ENCODE assay signal across 6 cellular contexts in the genomic region with DNA sequence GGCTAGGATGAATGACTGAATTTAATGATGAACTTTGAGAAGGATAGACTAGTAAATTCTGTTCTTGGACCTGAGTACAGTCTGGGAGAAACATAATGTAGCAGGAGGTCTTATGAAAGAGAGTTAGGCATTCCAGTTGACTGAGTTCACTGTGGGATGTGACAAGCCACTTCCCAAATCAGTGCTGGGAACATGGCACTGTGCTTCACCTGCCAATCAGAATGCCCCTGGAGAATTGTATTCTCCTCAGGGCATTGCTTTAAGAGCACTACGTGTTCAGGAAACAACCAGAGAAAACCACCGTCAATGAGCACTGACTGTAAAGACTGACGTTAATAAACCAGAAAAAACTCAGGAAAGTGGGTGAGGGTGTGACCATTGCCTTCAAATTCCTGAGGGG. TPM values are rescaled to one million over a fixed set of nuclear protein-coding genes. Genes with fewer than 3 reads are reported as not detected.
DNase-seq lines count a peak whose midpoint lies in the region; ATAC-seq and TF ChIP-seq lines count a peak whose summit lies in the region.

No MANE protein-coding gene starts in this region.

- H3K27me3 Mint-ChIP-seq in central memory CD8-positive, alpha-beta T cell = no peaks in the 10 kb centered on the region
- H3K27me3 Mint-ChIP-seq in progenitor cell of endocrine pancreas = peaks cover 6% of the 10 kb centered on the region

- H2AK5ac ChIP-seq in IMR-90 (ENCODE audit: low read depth, low read length) = peak overlapping the region; percentile 20; the same call in 1 of the 2 replicates

- no peak overlapping the region for H4K8ac ChIP-seq in IMR-90 (ENCODE audit: low read depth in 2 of 2, low read length in 2 of 2)

- H3K4me3 Mint-ChIP-seq in central memory CD8-positive, alpha-beta T cell = peak overlapping the region; percentile 91
- H3K4me3 Mint-ChIP-seq in progenitor cell of endocrine pancreas (ENCODE audit: low read depth) = peak overlapping the region; percentile 85

- peak overlapping the region; percentile 78; the same call in 1 of the 2 replicates for H3K4me3 ChIP-seq in IMR-90 (ENCODE audit: insufficient read depth, low read depth, low read length)

- CTCF ChIA-PET in IMR-90 (lab: Yijun Ruan, JAX) = interaction anchor here (0.8 to 3.1 kb wide), 5 partner anchors 11 to 131 kb away, joined by 3 to 19 read pairs (median 3); no protein-coding TSS in a partner anchor

- H3K14ac ChIP-seq in IMR-90 (replicated peaks; ENCODE audit: low read depth, low read length) = peak overlapping the region; percentile 94; the same call in 1 of the 2 replicates

- no peak overlapping the region for H3K27ac ChIP-seq in IMR-90 (ENCODE audit: insufficient read depth, low read length)

- peaks cover 6% of the 10 kb centered on the region for H3K9me1 ChIP-seq in IMR-90 (ENCODE audit: insufficient read depth, low read length)

- peak overlapping the region; percentile 70 for H3K4me2 ChIP-seq in IMR-90 (ENCODE audit: low read depth, low read length)

- H3K56ac ChIP-seq in IMR-90 (ENCODE audit: extremely low read depth, insufficient read depth, low read length) = 0 out of 2 replicates have a peak overlapping the region, but pooled peaks have one; percentile 80

- H3K23ac ChIP-seq in IMR-90 (ENCODE audit: low read depth, low read length) = peak overlapping the region; percentile 78; the same call in 1 of the 2 replicates

- no peak overlapping the region; the same call in 1 of the 2 replicates for H4K91ac ChIP-seq in IMR-90 (ENCODE audit: insufficient read depth, low read depth, low read length)

- peaks cover 11% of the 10 kb centered on the region for H3K36me3 ChIP-seq in IMR-90 (ENCODE audit: control insufficient read depth, insufficient read depth, low read length)

- no peak overlapping the region for H2AFZ ChIP-seq in IMR-90 (replicated peaks; ENCODE audit: low read length, poor library complexity)

- peak overlapping the region; percentile 87 for H2BK5ac ChIP-seq in IMR-90 (ENCODE audit: low read depth, low read length, poor library complexity, severe bottlenecking)

- no peak for TF ChIP-seq RAD21 in IMR-90 (IDR thresholded peaks at IDR 0.05; ENCODE audit: low read length)

- peak overlapping the region; percentile 5; the same call in 1 of the 3 replicates for H2BK15ac ChIP-seq in IMR-90 (ENCODE audit: low read depth, low read length)

- TF ChIP-seq POLR2A in IMR-90 (IDR thresholded peaks at IDR 0.05; ENCODE audit: low read depth, low read length) = no peak

- H3K18ac ChIP-seq in IMR-90 (ENCODE audit: low read depth, low read length) = no peak overlapping the region

- peaks cover 10% of the 10 kb centered on the region for H3K4me1 ChIP-seq in IMR-90 (ENCODE audit: control insufficient read depth, insufficient read depth, low read length)

- dilution Hi-C loops in IMR-90 (cut with HindIII; ENCODE audit: low sequenced_read_pairs, unreplicated experiment) = no loop called here

- DNase-seq in IMR-90 (peak; percentile 49), progenitor cell of endocrine pancreas (ENCODE audit: low spot score, unreplicated experiment) (no peak), GM13976 (ENCODE audit: low spot score) (no peak), kidney glomerular epithelial cell (lab: John Stamatoyannopoulos, UW) (no peak)
- no peak for DNase-seq in central memory CD8-positive, alpha-beta T cell (ENCODE audit: low spot score in 2 of 2)
- no peak for DNase-seq in stimulated activated CD4-positive, alpha-beta T cell treated with anti-CD3 and anti-CD28 coated beads, Interleukin-15, amount 100 ng/mL, for 24 hours

- H3K4ac ChIP-seq in IMR-90 (ENCODE audit: low read depth, low read length) = peak overlapping the region; percentile 92; the same call in 1 of the 2 replicates

- H3K4me1 Mint-ChIP-seq in central memory CD8-positive, alpha-beta T cell = peaks cover 72% of the 10 kb centered on the region
- peaks cover 15% of the 10 kb centered on the region for H3K4me1 Mint-ChIP-seq in progenitor cell of endocrine pancreas (ENCODE audit: low read depth)

- no peak overlapping the region for H2AK9ac ChIP-seq in IMR-90 (replicated peaks; ENCODE audit: low read depth, low read length, poor library complexity)

- no TSS peak for BruUV-seq in IMR-90 (replicated peaks; lab: Mats Ljungman, UMichigan)

- peaks cover 3% of the 10 kb centered on the region; the same call in 1 of the 2 replicates for H4K20me1 ChIP-seq in IMR-90 (ENCODE audit: insufficient read depth, low read length)

- H3K27me3 ChIP-seq in IMR-90 (ENCODE audit: control insufficient read depth, insufficient read depth, low read length) = no peaks in the 10 kb centered on the region

- H3K9me3 ChIP-seq in IMR-90 (ENCODE audit: control insufficient read depth, insufficient read depth, low read length) = no peaks in the 10 kb centered on the region

- H3K9me3 Mint-ChIP-seq in central memory CD8-positive, alpha-beta T cell = no peaks in the 10 kb centered on the region
- H3K9me3 Mint-ChIP-seq in progenitor cell of endocrine pancreas (ENCODE audit: low read depth) = no peaks in the 10 kb centered on the region

- peaks cover 22 to 53% of the 10 kb centered on the region in 2 experiments; a peak in 3 of 4 replicates for H3K79me1 ChIP-seq in IMR-90 (ENCODE audit: low read depth in 1 of 2, low read length in 2 of 2)

- POLR2A ChIA-PET in IMR-90 (lab: Charles Lee; ENCODE audit: unreplicated experiment) = no interaction called here

- peaks cover 44% of the 10 kb centered on the region for H3K36me3 Mint-ChIP-seq in central memory CD8-positive, alpha-beta T cell (ENCODE audit: insufficient read depth)
- peaks cover 9% of the 10 kb centered on the region for H3K36me3 Mint-ChIP-seq in progenitor cell of endocrine pancreas (ENCODE audit: insufficient read depth)

- peak overlapping the region; percentile 85; the same call in 1 of the 2 replicates for H3K9ac ChIP-seq in IMR-90 (ENCODE audit: low read depth, low read length)

- H2BK20ac ChIP-seq in IMR-90 (ENCODE audit: low read depth, low read length) = peak overlapping the region; percentile 18; the same call in 1 of the 2 replicates

- H4K5ac ChIP-seq in IMR-90 (ENCODE audit: low read depth, low read length) = no peak overlapping the region

- 79% methylated on average over 3 of the region's 3 CpGs; no CpG with 5 or more reads in 1 of the 2 experiments for WGBS in IMR-90 (ENCODE audit: extremely low coverage in 2 of 2, insufficient read length in 1 of 2), 2 experiments

- TF ChIP-seq CTCF in IMR-90 (conservative IDR thresholded peaks at IDR 0.05; ENCODE audit: low read depth, low read length) (no peak), progenitor cell of endocrine pancreas (IDR thresholded peaks at IDR 0.05; ENCODE audit: unreplicated experiment) (no peak), GM13976 (IDR thresholded peaks at IDR 0.05; ENCODE audit: borderline replicate concordance, control extremely low read depth, extremely low read depth, insufficient read depth, missing control alignments) (no peak)

- in situ Hi-C loops in IMR-90 (cut with MboI; ENCODE audit: low sequenced_read_pairs) = loop anchor here (10.0 kb wide), 1 partner anchor 155 kb away; no protein-coding TSS in a partner anchor
- in situ Hi-C loops in GM13976 (cut with MboI; ENCODE audit: low sequenced_read_pairs, unreplicated experiment) = no loop called here

- intact Hi-C loops in IMR-90 (cut with micrococcal nuclease) = loop anchor here (5.0 to 10.0 kb wide), 4 partner anchors 33 to 175 kb away; a partner anchor contains a TSS

- ATAC-seq in IMR-90 (ENCODE audit: low read depth) = no peak
- ATAC-seq in central memory CD8-positive, alpha-beta T cell (replicated peaks; ENCODE audit: extremely low read depth, poor library complexity, severe bottlenecking) = no peak

- H3K27ac Mint-ChIP-seq in central memory CD8-positive, alpha-beta T cell (ENCODE audit: low read depth) = peak overlapping the region; percentile 100
- peak overlapping the region; percentile 98 for H3K27ac Mint-ChIP-seq in progenitor cell of endocrine pancreas

- H2BK120ac ChIP-seq in IMR-90 (ENCODE audit: low read depth, low read length) = no peak overlapping the region

TF ChIP-seq in IMR-90, 13 proteins besides CTCF, POLR2A, EP300 and RAD21 (continues in another document):
- no peak for TF ChIP-seq BHLHE40 (IDR thresholded peaks at IDR 0.05; ENCODE audit: low read depth, low read length)
- TF ChIP-seq, protein P1, sequence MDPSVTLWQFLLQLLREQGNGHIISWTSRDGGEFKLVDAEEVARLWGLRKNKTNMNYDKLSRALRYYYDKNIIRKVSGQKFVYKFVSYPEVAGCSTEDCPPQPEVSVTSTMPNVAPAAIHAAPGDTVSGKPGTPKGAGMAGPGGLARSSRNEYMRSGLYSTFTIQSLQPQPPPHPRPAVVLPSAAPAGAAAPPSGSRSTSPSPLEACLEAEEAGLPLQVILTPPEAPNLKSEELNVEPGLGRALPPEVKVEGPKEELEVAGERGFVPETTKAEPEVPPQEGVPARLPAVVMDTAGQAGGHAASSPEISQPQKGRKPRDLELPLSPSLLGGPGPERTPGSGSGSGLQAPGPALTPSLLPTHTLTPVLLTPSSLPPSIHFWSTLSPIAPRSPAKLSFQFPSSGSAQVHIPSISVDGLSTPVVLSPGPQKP (IDR thresholded peaks at IDR 0.05; ENCODE audit: borderline replicate concordance, low read depth, low read length) = no peak

RNA-seq across cellular contexts. Expression of a gene that starts 1.2 kb away (rescaled TPM):
- 6.8 and 10.0 TPM in 2 replicates for total RNA-seq in IMR-90 (2012; rRNA removed)
- polyA plus RNA-seq in IMR-90 (2012; rRNA removed) = 21.1 and 24.4 TPM in 2 replicates
- 15.4 and 21.2 TPM in 2 replicates for polyA plus RNA-seq in IMR-90 (2012; cell fraction: cytosol; rRNA removed)
- polyA plus RNA-seq in IMR-90 (2012; cell fraction: nucleus; rRNA removed; ENCODE audit: low replicate concordance) = 17.3 and 33.3 TPM in 2 replicates
- total RNA-seq in progenitor cell of endocrine pancreas = 17.2 and 18.8 TPM in 2 replicates

RNA-seq across cellular contexts. Expression of a gene that starts 1.5 kb away (rescaled TPM):
- total RNA-seq in IMR-90 (2012; rRNA removed) (13,690 and 21,707 TPM in 2 replicates), progenitor cell of endocrine pancreas (15,251 and 16,487 TPM in 2 replicates)
- 39.7 and 88.0 TPM in 2 replicates for polyA plus RNA-seq in IMR-90 (2012; rRNA removed)
- not detected in 2 replicates for polyA plus RNA-seq in IMR-90 (2012; cell fraction: cytosol; rRNA removed)
- not detected in 2 replicates for polyA plus RNA-seq in IMR-90 (2012; cell fraction: nucleus; rRNA removed; ENCODE audit: low replicate concordance)

RNA-seq across cellular contexts. Expression of a gene that starts 5.7 kb away (rescaled TPM):
- 0.56 and 2.5 TPM in 2 replicates for total RNA-seq in IMR-90 (2012; rRNA removed)
- polyA plus RNA-seq in IMR-90 (2012; rRNA removed) = 2.1 and 2.8 TPM in 2 replicates
- polyA plus RNA-seq in IMR-90 (2012; cell fraction: cytosol; rRNA removed) = 0.82 and 1.1 TPM in 2 replicates
- 7.1 and 7.2 TPM in 2 replicates for polyA plus RNA-seq in IMR-90 (2012; cell fraction: nucleus; rRNA removed; ENCODE audit: low replicate concordance)
- total RNA-seq in progenitor cell of endocrine pancreas = 9.1 and 10.4 TPM in 2 replicates

RNA-seq across cellular contexts. Expression of a gene that starts 8.6 kb away (rescaled TPM):
- not detected in 2 replicates for total RNA-seq in IMR-90 (2012; rRNA removed)
- not detected in 2 replicates for polyA plus RNA-seq in IMR-90 (2012; rRNA removed)
- 0.27 TPM in 1 of 2 replicates, not detected in the other for polyA plus RNA-seq in IMR-90 (2012; cell fraction: cytosol; rRNA removed)
- not detected in 2 replicates for polyA plus RNA-seq in IMR-90 (2012; cell fraction: nucleus; rRNA removed; ENCODE audit: low replicate concordance)
- not detected in 2 replicates for total RNA-seq in progenitor cell of endocrine pancreas

RNA-seq across cellular contexts. Expression of a gene that starts 14.4 kb away (rescaled TPM):
- total RNA-seq in IMR-90 (2012; rRNA removed) = 0.54 and 0.56 TPM in 2 replicates
- 3.7 and 3.9 TPM in 2 replicates for polyA plus RNA-seq in IMR-90 (2012; rRNA removed)
- polyA plus RNA-seq in IMR-90 (2012; cell fraction: cytosol; rRNA removed) = 5.2 and 9.9 TPM in 2 replicates
- 2.5 and 4.3 TPM in 2 replicates for polyA plus RNA-seq in IMR-90 (2012; cell fraction: nucleus; rRNA removed; ENCODE audit: low replicate concordance)
- 0.31 and 0.49 TPM in 2 replicates for total RNA-seq in progenitor cell of endocrine pancreas
